Comparison of ENCODE assay signal across 19 cellular contexts in genomic region chr9:90420714-90421513, GRCh38.
DNase-seq lines count a peak whose midpoint lies in the region; ATAC-seq and TF ChIP-seq lines count a peak whose summit lies in the region.
"Had no signal": no experiment of that assay in that cellular context is flagged by ENCODE, and none has a peak within 500 bp of the region (broad histone marks: within the 10 kb centered on the region; RNA-seq: fewer than 3 reads in every experiment).

No MANE protein-coding gene starts in this region.

- H3K27me3 ChIP-seq in MG63, result no peaks in the 10 kb centered on the region
- H3K27me3 ChIP-seq in lower lobe of right lung (ENCODE audit: low read depth), result no peaks in the 10 kb centered on the region
- H3K27me3 ChIP-seq: stomach, upper lobe of left lung had no signal

- H3K4me3 ChIP-seq in MG63 (no peak overlapping the region), lower lobe of right lung (no peak overlapping the region)
- H3K4me3 ChIP-seq: gastroesophageal sphincter, HAP-1, stomach, upper lobe of left lung had no signal

- DNase-seq in DMS153 (lab: John Stamatoyannopoulos, UW) (peak; percentile 58), MG63 (peak; percentile 48), NCI-H774 (lab: John Stamatoyannopoulos, UW) (peak; percentile 46), lower lobe of right lung (no peak), left ventricle myocardium superior (no peak), middle frontal gyrus (ENCODE audit: extremely low spot score, low spot score) (no peak)
- no peak for DNase-seq in activated CD4-positive, alpha-beta T cell treated with anti-CD3 and anti-CD28 coated beads, Interleukin-2, amount 50 U/mL, for 4 hours
- DNase-seq: activated naive CD4-positive, alpha-beta T cell treated with anti-CD3 and anti-CD28 coated beads, Interleukin-2, amount 10 ng/mL, durations not matched to agents 7 days and 5 days; activated T-cell treated with anti-CD3 and anti-CD28 coated beads, Interleukin-2, amount 50 U/mL, for 1 hour; CD8-positive, alpha-beta T cell; dermis blood vessel endothelial cell; NCI-H2227 treated with DMSO at 0.1 percent for 48 hours; stomach; upper lobe of left lung had no signal

- H3K27ac ChIP-seq in lower lobe of right lung, result no peak overlapping the region
- H3K27ac ChIP-seq: gastroesophageal sphincter, HL-60, stomach, upper lobe of left lung had no signal

- H3K4me1 ChIP-seq in lower lobe of right lung, result no peaks in the 10 kb centered on the region
- H3K4me1 ChIP-seq: gastroesophageal sphincter, HAP-1, stomach, upper lobe of left lung had no signal

- H3K9me3 ChIP-seq in MG63 (no peaks in the 10 kb centered on the region), lower lobe of right lung (no peaks in the 10 kb centered on the region)
- H3K9me3 ChIP-seq: gastroesophageal sphincter, HAP-1, stomach, upper lobe of left lung had no signal

- TF ChIP-seq CTCF in lower lobe of right lung (IDR thresholded peaks at IDR 0.05), result no peak

- H3K36me3 ChIP-seq in MG63 (no peaks in the 10 kb centered on the region), lower lobe of right lung (no peaks in the 10 kb centered on the region)
- H3K36me3 ChIP-seq: gastroesophageal sphincter, HAP-1, stomach, upper lobe of left lung had no signal

- peak; percentile 23 to 27 for ATAC-seq in lower lobe of right lung
- ATAC-seq in left ventricle myocardium superior, result no peak
- ATAC-seq in GM18858 (IDR thresholded peaks at IDR 0.05; ENCODE audit: unreplicated experiment), result no peak
- ATAC-seq: CD8-positive, alpha-beta T cell; gastroesophageal sphincter; left lobe of liver had no signal

- intact Hi-C loops in lower lobe of right lung (cut with DNase I) (no loop called here), left ventricle myocardium superior (cut with micrococcal nuclease) (no loop called here)

Comparison
In these comparisons a context has a peak if more than half of its experiments do, and no peak if none do; other contexts are left out.
1. DNase-seq: peak in DMS153 (single experiment), MG63 (single experiment) and NCI-H774 (single experiment); none in lower lobe of right lung (single experiment), left ventricle myocardium superior (single experiment), middle frontal gyrus (single experiment) and activated CD4-positive, alpha-beta T cell treated with anti-CD3 and anti-CD28 coated beads, Interleukin-2, amount 50 U/mL, for 4 hours (0 of 2).
2. ATAC-seq: peak in lower lobe of right lung (2 of 2); none in left ventricle myocardium superior (single experiment) and GM18858 (single experiment).